In genomic region chr4:158624889-158625478, GRCh38 we compare ENCODE assay signal across 8 cellular contexts.
A peak's percentile ranks its signal among the peaks of the same experiment; 100 is the strongest.
DNase-seq lines count a peak whose midpoint lies in the region; ATAC-seq and FAIRE-seq lines count a peak whose summit lies in the region.

No MANE protein-coding gene starts in this region.

- peak; percentile 24 for DNase-seq in AG08396 (ENCODE audit: low spot score)
- DNase-seq in NCI-H1417 (lab: John Stamatoyannopoulos, UW), result peak; percentile 22 to 82 (median 29)
- peak; percentile 43 for DNase-seq in globus pallidus (ENCODE audit: low spot score)
- peak; percentile 7 for DNase-seq in retina
- DNase-seq in stimulated activated CD4-positive, alpha-beta T cell treated with anti-CD3 and anti-CD28 coated beads, Interleukin-4, amount 100 ng/mL, for 4 hours, result no peak

- peak; percentile 93 for FAIRE-seq in TTC549 (lab: Jason Lieb, UNC)

- ATAC-seq in GM18508 (IDR thresholded peaks at IDR 0.05; ENCODE audit: insufficient read depth, unreplicated experiment) (peak; percentile 87), HG02852 (IDR thresholded peaks at IDR 0.05; ENCODE audit: unreplicated experiment) (peak; percentile 93)

Comparison
In these comparisons a context has a peak if more than half of its experiments do, and no peak if none do; other contexts are left out.
1. DNase-seq: peak in AG08396 (single experiment), NCI-H1417 (3 of 3), globus pallidus (single experiment) and retina (single experiment); none in stimulated activated CD4-positive, alpha-beta T cell treated with anti-CD3 and anti-CD28 coated beads, Interleukin-4, amount 100 ng/mL, for 4 hours (0 of 2).